ENCODE assay signal across 11 cellular contexts in the genomic region with DNA sequence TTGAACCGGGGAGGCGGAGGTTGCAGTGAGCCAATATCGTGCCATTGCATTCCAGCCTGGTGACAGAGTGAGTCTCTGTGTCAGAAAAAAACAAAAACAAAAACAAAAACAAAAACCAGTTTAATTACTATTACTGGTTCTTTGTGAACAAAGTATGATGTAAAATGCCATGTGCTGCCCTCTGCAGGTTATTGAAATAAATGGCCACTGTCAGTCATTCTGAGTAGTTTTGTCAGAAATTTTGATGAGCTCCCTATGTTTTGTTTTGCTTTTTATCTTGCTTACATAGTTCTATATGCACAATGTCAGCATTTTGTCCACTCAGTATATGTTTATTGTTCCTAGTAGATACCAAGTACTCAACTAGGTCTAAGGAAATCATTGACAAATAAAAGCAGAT.
DNase-seq lines count a peak whose midpoint lies in the region; ATAC-seq and TF ChIP-seq lines count a peak whose summit lies in the region.
"Had no signal": no experiment of that assay in that cellular context is flagged by ENCODE, and none has a peak within 500 bp of the region (broad histone marks: within the 10 kb centered on the region; RNA-seq: fewer than 3 reads in every experiment).

No MANE protein-coding gene starts in this region.

- H3K4me1 ChIP-seq in MM.1S (ENCODE audit: low read length) (no peaks in the 10 kb centered on the region), gastroesophageal sphincter (no peaks in the 10 kb centered on the region)

- H3K4me3 ChIP-seq in MM.1S (ENCODE audit: low read length) (no peak overlapping the region), retinal pigment epithelial cell (ENCODE audit: low read length) (no peak overlapping the region), gastroesophageal sphincter (no peak overlapping the region)

- TF ChIP-seq EP300 in gastroesophageal sphincter (IDR thresholded peaks at IDR 0.05): no peak

- no peaks in the 10 kb centered on the region for H3K9me3 ChIP-seq in MM.1S (replicated peaks; ENCODE audit: insufficient read depth, low read length)
- no peaks in the 10 kb centered on the region for H3K9me3 ChIP-seq in gastroesophageal sphincter

- no peak for TF ChIP-seq POLR2A in gastroesophageal sphincter (IDR thresholded peaks at IDR 0.05)

- H3K27me3 ChIP-seq in MM.1S (replicated peaks; ENCODE audit: insufficient read depth, low read length) (no peaks in the 10 kb centered on the region), gastroesophageal sphincter (no peaks in the 10 kb centered on the region)

- H3K4me2 ChIP-seq in MM.1S (ENCODE audit: low read depth, low read length): no peak overlapping the region

- TF ChIP-seq CTCF in MM.1S (IDR thresholded peaks at IDR 0.05; ENCODE audit: low read length): peak; percentile 48
- TF ChIP-seq CTCF in retinal pigment epithelial cell (conservative IDR thresholded peaks at IDR 0.05; ENCODE audit: low read depth, low read length): peak; percentile 61
- no peak for TF ChIP-seq CTCF in gastroesophageal sphincter (IDR thresholded peaks at IDR 0.05)

- no peak overlapping the region for H3K9ac ChIP-seq in MM.1S (ENCODE audit: low read length)

- no peaks in the 10 kb centered on the region for H3F3A ChIP-seq in MM.1S (ENCODE audit: insufficient read depth, low read length)

- H3K27ac ChIP-seq in MM.1S (ENCODE audit: low read length) (no peak overlapping the region), gastroesophageal sphincter (no peak overlapping the region)

- H2AFZ ChIP-seq in MM.1S (ENCODE audit: low read length): no peak overlapping the region

- no peaks in the 10 kb centered on the region for H4K20me1 ChIP-seq in MM.1S (ENCODE audit: insufficient read depth, low read length)

- DNase-seq in NCI-H82 (lab: John Stamatoyannopoulos, UW) (peak; percentile 23), NCI-H82 treated with DMSO at 0.1 percent for 48 hours (lab: John Stamatoyannopoulos, UW; ENCODE audit: unreplicated experiment) (no peak), MM.1S (no peak), dermis blood vessel endothelial cell (peak; percentile 39), retinal pigment epithelial cell (ENCODE audit: low read depth) (no peak)
- DNase-seq: islet precursor cell, SIG-M5 had no signal

- WGBS in gastroesophageal sphincter (ENCODE audit: low coverage in 1 of 2), 2 donors: 93% methylated on average over 3 of the region's 3 CpGs; no CpG with 5 or more reads in 1 of the 2 donors

- H3K36me3 ChIP-seq in MM.1S (replicated peaks; ENCODE audit: insufficient read depth, low read length) (no peaks in the 10 kb centered on the region), gastroesophageal sphincter (no peaks in the 10 kb centered on the region)

- H3K9me2 ChIP-seq in MM.1S (replicated peaks; ENCODE audit: insufficient read depth, low read length): no peaks in the 10 kb centered on the region

- ATAC-seq in HG02884 (IDR thresholded peaks at IDR 0.05; ENCODE audit: unreplicated experiment) (no peak), GM21526 (IDR thresholded peaks at IDR 0.05; ENCODE audit: low FRiP score, unreplicated experiment) (no peak), gastroesophageal sphincter (no peak)
- ATAC-seq: sciatic nerve had no signal

- no peaks in the 10 kb centered on the region for H3K79me2 ChIP-seq in MM.1S (ENCODE audit: low read length)

Comparison
In these comparisons a context has a peak if more than half of its experiments do, and no peak if none do; other contexts are left out.
1. DNase-seq: peak in NCI-H82 (single experiment) and dermis blood vessel endothelial cell (single experiment); none in NCI-H82 treated with DMSO at 0.1 percent for 48 hours (single experiment), MM.1S (single experiment) and retinal pigment epithelial cell (single experiment).
2. CTCF ChIP-seq: peak in MM.1S (single experiment) and retinal pigment epithelial cell (single experiment); none in gastroesophageal sphincter (0 of 4).